Comparison of ENCODE assay signal across 7 cellular contexts in the genomic region with DNA sequence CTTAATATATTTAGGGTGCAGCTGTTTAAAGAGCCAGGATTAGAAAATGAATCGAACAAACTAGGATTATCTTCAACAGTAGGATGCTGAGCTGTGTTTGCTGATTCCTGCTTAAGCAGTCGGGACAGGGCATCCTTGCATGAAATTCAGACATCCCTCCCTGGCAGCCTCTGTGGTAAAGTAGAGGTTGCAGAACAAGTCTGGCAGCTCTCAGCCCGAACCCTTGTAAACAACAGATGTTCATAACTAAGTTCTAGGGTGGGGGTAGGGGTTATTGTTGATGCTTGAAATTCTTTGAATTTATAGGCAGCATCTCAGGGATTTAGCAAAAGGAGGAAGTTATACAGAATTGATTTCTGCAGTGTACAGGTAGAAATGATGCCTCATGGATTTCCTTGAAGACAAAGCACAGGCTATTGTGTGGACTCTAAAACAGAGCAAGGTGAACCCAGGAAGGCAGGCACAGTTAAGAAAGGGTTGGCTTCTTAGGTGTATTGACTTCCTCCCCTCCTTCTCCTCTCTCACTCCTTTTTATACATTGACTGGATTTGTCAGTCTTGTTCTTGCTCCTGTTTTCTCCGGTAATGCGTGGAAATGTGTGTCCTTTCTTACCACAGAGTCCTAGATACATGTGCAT.
DNase-seq lines count a peak whose midpoint lies in the region; ATAC-seq and TF ChIP-seq lines count a peak whose summit lies in the region.
"Not testable (repeated sequence)": the region's sequence is repeated elsewhere in the genome, so short reads cannot be mapped to it uniquely, and the experiment has no call there.

No MANE protein-coding gene starts in this region.

- not testable (repeated sequence) for H3K36me3 ChIP-seq in KMS-11 (ENCODE audit: insufficient read depth); PC-9 (ENCODE audit: low read depth); lower lobe of right lung; trophoblast cell (ENCODE audit: control insufficient read depth in 1 of 2, insufficient read depth in 2 of 2, low read length in 2 of 2)

- intact Hi-C loops in PC-9 (cut with micrococcal nuclease; ENCODE audit: unreplicated experiment); lower lobe of right lung (cut with DNase I): not testable (repeated sequence)

- not testable (repeated sequence) for H3K36me3 Mint-ChIP-seq in brain

- not testable (repeated sequence) for H4K12ac ChIP-seq in trophoblast cell (ENCODE audit: low read depth, low read length)

- not testable (repeated sequence) for H4K91ac ChIP-seq in trophoblast cell (ENCODE audit: low read depth, low read length)

- not testable (repeated sequence) for H3K4ac ChIP-seq in trophoblast cell (ENCODE audit: low read depth, low read length)

- not testable (repeated sequence) for H3K9me3 ChIP-seq in PC-9 (ENCODE audit: insufficient read depth, low read depth); lower lobe of right lung; trophoblast cell (ENCODE audit: insufficient read depth, low read depth, low read length)

- H3K9me3 Mint-ChIP-seq in brain: not testable (repeated sequence)

- no CpG with 5 or more reads among the region's 5 CpGs for WGBS in trophoblast cell (ENCODE audit: extremely low coverage, insufficient coverage, insufficient read length)

- H2BK12ac ChIP-seq in trophoblast cell (ENCODE audit: low read length): not testable (repeated sequence)

- peak overlapping the region in 2 of 5 experiments; percentile 41 to 63 for H3K4me3 Mint-ChIP-seq in brain

- not testable (repeated sequence) for H3K4me1 Mint-ChIP-seq in brain

- peak overlapping the region; percentile 60 for H3K4me2 ChIP-seq in KMS-11
- peak overlapping the region; percentile 74 for H3K4me2 ChIP-seq in PC-9
- H3K4me2 ChIP-seq in trophoblast cell (ENCODE audit: low read length): not testable (repeated sequence)

- H3K23ac ChIP-seq in trophoblast cell (ENCODE audit: low read length): not testable (repeated sequence)

- not testable (repeated sequence) for H3K79me2 ChIP-seq in KMS-11 (ENCODE audit: insufficient read depth, low read depth); PC-9 (ENCODE audit: low read depth); trophoblast cell (ENCODE audit: control insufficient read depth, insufficient read depth, low read length, poor library complexity)

- H3K9me2 ChIP-seq in PC-9 (ENCODE audit: insufficient read depth): not testable (repeated sequence)

- not testable (repeated sequence) for H3K9ac ChIP-seq in KMS-11; trophoblast cell (ENCODE audit: low read length)

- H3K14ac ChIP-seq in trophoblast cell (ENCODE audit: low read length): not testable (repeated sequence)

- not testable (repeated sequence) for H3K27me3 ChIP-seq in KMS-11 (ENCODE audit: insufficient read depth, low read depth); PC-9 (ENCODE audit: insufficient read depth, low read depth); foreskin keratinocyte; lower lobe of right lung (ENCODE audit: low read depth); trophoblast cell (ENCODE audit: insufficient read depth, low read length)

- TF ChIP-seq CTCF in KMS-11 (conservative IDR thresholded peaks at IDR 0.05; ENCODE audit: low read depth, low read length); PC-9 (conservative IDR thresholded peaks at IDR 0.05); brain (conservative IDR thresholded peaks at IDR 0.05); foreskin keratinocyte (conservative IDR thresholded peaks at IDR 0.05); lower lobe of right lung (IDR thresholded peaks at IDR 0.05): not testable (repeated sequence)

- ATAC-seq in foreskin keratinocyte (peak; percentile 90), lower lobe of right lung (peak; percentile 86 to 91)

- H3K27ac Mint-ChIP-seq in brain: peak overlapping the region in 3 of 5 experiments; percentile 61 to 85 (median 83)

- H3K4me3 ChIP-seq in KMS-11 (IDR thresholded peaks at IDR 0.05; ENCODE audit: insufficient read depth, low read depth, low read length); PC-9; lower lobe of right lung; trophoblast cell (ENCODE audit: low read depth, low read length): not testable (repeated sequence)

- not testable (repeated sequence) for H2BK120ac ChIP-seq in trophoblast cell (ENCODE audit: insufficient read depth, low read length, poor library complexity)

- BruUV-seq in PC-9 (replicated peaks; lab: Mats Ljungman, UMichigan): not testable (repeated sequence)

- POLR2A ChIA-PET in PC-9 (lab: Charles Lee; ENCODE audit: unreplicated experiment): not testable (repeated sequence)

- not testable (repeated sequence) for H3K79me1 ChIP-seq in trophoblast cell (ENCODE audit: low read length)

- H2BK5ac ChIP-seq in trophoblast cell (ENCODE audit: low read depth, low read length, poor library complexity): not testable (repeated sequence)

- peak; percentile 6 for DNase-seq in DMS79 treated with DMSO at 0.1 percent for 48 hours (lab: John Stamatoyannopoulos, UW)
- not testable (repeated sequence) for DNase-seq in PC-9, lower lobe of right lung, trophoblast cell
- peak in 1 of 2 donors; percentile 2 for DNase-seq in foreskin keratinocyte

- not testable (repeated sequence) for H3K27me3 Mint-ChIP-seq in brain

- not testable (repeated sequence) for H2AFZ ChIP-seq in KMS-11 (ENCODE audit: low read depth); PC-9; trophoblast cell (ENCODE audit: insufficient read depth, low read length, poor library complexity)

- H3F3A ChIP-seq in PC-9 (ENCODE audit: insufficient read depth, low read depth): not testable (repeated sequence)

- H3K27ac ChIP-seq in KMS-11 (peak overlapping the region; percentile 45; the same call in 1 of the 2 replicates), PC-9 (peak overlapping the region; percentile 95), trophoblast cell (ENCODE audit: low read depth, low read length) (peak overlapping the region; percentile 53)
- not testable (repeated sequence) for H3K27ac ChIP-seq in foreskin keratinocyte, lower lobe of right lung

- not testable (repeated sequence) for H2AK5ac ChIP-seq in trophoblast cell (ENCODE audit: low read length)

- H3K18ac ChIP-seq in trophoblast cell (ENCODE audit: low read length): not testable (repeated sequence)

- H4K8ac ChIP-seq in trophoblast cell (ENCODE audit: low read depth, low read length): not testable (repeated sequence)

- CTCF ChIA-PET in PC-9 (lab: Charles Lee): not testable (repeated sequence)

- H3K4me1 ChIP-seq in KMS-11 (ENCODE audit: low read depth, poor library complexity, severe bottlenecking): peaks cover 19% of the 10 kb centered on the region
- peaks cover 28% of the 10 kb centered on the region for H3K4me1 ChIP-seq in PC-9 (replicated peaks; ENCODE audit: insufficient read depth)
- H3K4me1 ChIP-seq in foreskin keratinocyte; lower lobe of right lung; trophoblast cell (ENCODE audit: control insufficient read depth in 1 of 2, insufficient read depth in 2 of 2, low read length in 2 of 2): not testable (repeated sequence)

- not testable (repeated sequence) for H4K20me1 ChIP-seq in KMS-11 (ENCODE audit: insufficient read depth); PC-9 (ENCODE audit: insufficient read depth)
